ENCODE assay signal across 12 cellular contexts in genomic region chr2:216765810-216766259, GRCh38.
A peak's percentile ranks its signal among the peaks of the same experiment; 100 is the strongest.
DNase-seq lines count a peak whose midpoint lies in the region; ATAC-seq, FAIRE-seq and TF ChIP-seq lines count a peak whose summit lies in the region.
"Had no signal": no experiment of that assay in that cellular context is flagged by ENCODE, and none has a peak within 500 bp of the region (broad histone marks: within the 10 kb centered on the region; RNA-seq: fewer than 3 reads in every experiment).

No MANE protein-coding gene starts in this region.

- H2BK120ac ChIP-seq in mesendoderm (ENCODE audit: low read depth, low read length) = peak overlapping the region; percentile 61

- H3K4me3 ChIP-seq in ectodermal cell (ENCODE audit: insufficient read depth, low read depth, low read length) (no peak overlapping the region), mesendoderm (ENCODE audit: low read length) (no peak overlapping the region)
- H3K4me3 ChIP-seq: psoas muscle had no signal

- no peaks in the 10 kb centered on the region for H3K79me1 ChIP-seq in mesendoderm (ENCODE audit: low read length)

- H3K36me3 ChIP-seq in ectodermal cell (ENCODE audit: control insufficient read depth, insufficient read depth, low read length) (no peaks in the 10 kb centered on the region), mesendoderm (ENCODE audit: control insufficient read depth, insufficient read depth, low read length) (no peaks in the 10 kb centered on the region)

- H3K4me2 ChIP-seq in mesendoderm (ENCODE audit: low read length) = no peak overlapping the region

- FAIRE-seq in GM12891 (lab: Jason Lieb, UNC) = no peak
- FAIRE-seq: islet of Langerhans had no signal

- H3K27ac ChIP-seq in ectodermal cell (ENCODE audit: insufficient read depth, low read depth, low read length, poor library complexity, severe bottlenecking) (peak overlapping the region; percentile 81), mesendoderm (ENCODE audit: low read depth, low read length) (peak overlapping the region; percentile 45)
- H3K27ac ChIP-seq: psoas muscle had no signal

- ATAC-seq in GM21360 (IDR thresholded peaks at IDR 0.05; ENCODE audit: unreplicated experiment) (no peak), HG03280 (IDR thresholded peaks at IDR 0.05; ENCODE audit: unreplicated experiment) (no peak)

- H3K9ac ChIP-seq in mesendoderm (ENCODE audit: low read length) = peak overlapping the region; percentile 8

- H4K8ac ChIP-seq in mesendoderm (ENCODE audit: low read depth, low read length) = no peak overlapping the region

- H3K4ac ChIP-seq in mesendoderm (ENCODE audit: low read depth, low read length) = peak overlapping the region; percentile 78

- H2AK5ac ChIP-seq in mesendoderm (ENCODE audit: low read length) = no peak overlapping the region

- H4K5ac ChIP-seq in mesendoderm (ENCODE audit: low read length) = no peak overlapping the region

- peak overlapping the region; percentile 30 for H3K56ac ChIP-seq in mesendoderm (ENCODE audit: low read length)

- H2BK15ac ChIP-seq in mesendoderm (replicated peaks; ENCODE audit: low read depth) = peak overlapping the region; percentile 96

- no peak overlapping the region for H3K23ac ChIP-seq in mesendoderm (ENCODE audit: low read length)

- TF ChIP-seq POLR2A in GM12891 (IDR thresholded peaks at IDR 0.05; ENCODE audit: low read depth, low read length) = no peak

- H2BK5ac ChIP-seq in mesendoderm (ENCODE audit: low read length) = no peak overlapping the region

- H3K4me1 ChIP-seq in ectodermal cell (ENCODE audit: control insufficient read depth, insufficient read depth, low read length) (peaks cover 22% of the 10 kb centered on the region), mesendoderm (ENCODE audit: control insufficient read depth, low read depth, low read length) (no peaks in the 10 kb centered on the region)
- H3K4me1 ChIP-seq: psoas muscle had no signal

- peak overlapping the region; percentile 82 for H3K18ac ChIP-seq in mesendoderm (ENCODE audit: low read length)

- WGBS in ectodermal cell, 2 experiments = 0 to 3% methylated on average over 9 of the region's 9 CpGs
- WGBS in mesendoderm (ENCODE audit: extremely low coverage, insufficient coverage, low lambda C conversion rate) = no CpG with 5 or more reads among the region's 9 CpGs

- no peaks in the 10 kb centered on the region for H3K27me3 ChIP-seq in ectodermal cell (ENCODE audit: control insufficient read depth, insufficient read depth, low read length, poor library complexity, severe bottlenecking)
- H3K27me3 ChIP-seq in mesendoderm (ENCODE audit: insufficient read depth, low read length, poor library complexity) = no peaks in the 10 kb centered on the region

- DNase-seq in COLO668 (lab: John Stamatoyannopoulos, UW; ENCODE audit: unreplicated experiment) = peak; percentile 89
- peak; percentile 91 to 97 for DNase-seq in NCI-H2081 (lab: John Stamatoyannopoulos, UW)
- DNase-seq in mesendoderm = peak; percentile 93
- DNase-seq in GM12891 (ENCODE audit: insufficient read length, low spot score) = no peak
- no peak for DNase-seq in RPMI8226
- DNase-seq: activated CD4-positive, alpha-beta T cell treated with anti-CD3 and anti-CD28 coated beads, Interleukin-2, amount 10 ng/mL, durations not matched to agents 7 days and 5 days; activated naive CD4-positive, alpha-beta T cell treated with anti-CD3 and anti-CD28 coated beads, Interleukin-2, amount 10 ng/mL, durations not matched to agents 7 days and 5 days; psoas muscle had no signal

- H3K79me2 ChIP-seq in mesendoderm (ENCODE audit: control insufficient read depth, insufficient read depth, low read length) = no peaks in the 10 kb centered on the region

- no peaks in the 10 kb centered on the region for H3K9me3 ChIP-seq in ectodermal cell (ENCODE audit: control insufficient read depth, low read length)
- H3K9me3 ChIP-seq: psoas muscle had no signal

TF ChIP-seq in GM12891, 5 proteins besides CTCF, POLR2A, EP300 and RAD21:
- TF ChIP-seq PAX5 (IDR thresholded peaks at IDR 0.05; ENCODE audit: insufficient read depth, low read length, severe bottlenecking) (no peak), POLR2AphosphoS5 (IDR thresholded peaks at IDR 0.05; ENCODE audit: low read depth, low read length) (no peak), POU2F2 (IDR thresholded peaks at IDR 0.05; ENCODE audit: low read depth, low read length) (no peak), TAF1 (IDR thresholded peaks at IDR 0.05; ENCODE audit: low read depth, low read length) (no peak), SPI1 (IDR thresholded peaks at IDR 0.05; ENCODE audit: low read depth, low read length) (no peak)

Comparison
In these comparisons a context has a peak if more than half of its experiments do, and no peak if none do; other contexts are left out.
1. DNase-seq: peak in COLO668 (single experiment), NCI-H2081 (2 of 2) and mesendoderm (single experiment); none in GM12891 (single experiment) and RPMI8226 (single experiment).